Comparison of ENCODE assay signal across 20 cellular contexts in genomic region chr7:26295015-26295414, GRCh38. TPM values are rescaled to one million over a fixed set of nuclear protein-coding genes. Genes with fewer than 3 reads are reported as not detected.
DNase-seq lines count a peak whose midpoint lies in the region; TF ChIP-seq lines count a peak whose summit lies in the region.
"Had no signal": no experiment of that assay in that cellular context is flagged by ENCODE, and none has a peak within 500 bp of the region (broad histone marks: within the 10 kb centered on the region; RNA-seq: fewer than 3 reads in every experiment).

No MANE protein-coding gene starts in this region.

- H3K27me3 ChIP-seq in Loucy (ENCODE audit: insufficient read depth, low read length, poor library complexity, severe bottlenecking) (no peaks in the 10 kb centered on the region), spleen (replicated peaks in 1 of 7) (peaks cover 0 to 3% (median 0%) of the 10 kb centered on the region in 7 donors), BE2C (peaks cover 31% of the 10 kb centered on the region)

- no peak for TF ChIP-seq CTCF in Loucy (conservative IDR thresholded peaks at IDR 0.05; ENCODE audit: low read length)
- no peak for TF ChIP-seq CTCF in spleen (IDR thresholded peaks at IDR 0.05 in 8 of 11, conservative IDR thresholded peaks at IDR 0.05 in 3 of 11)
- TF ChIP-seq CTCF in BE2C (IDR thresholded peaks at IDR 0.05; ENCODE audit: low read depth, low read length) = no peak
- TF ChIP-seq CTCF in Calu3 (IDR thresholded peaks at IDR 0.05; ENCODE audit: unreplicated experiment) = no peak

- H3K27me3 Mint-ChIP-seq in activated T-cell treated with anti-CD3 and anti-CD28 coated beads, Interleukin-2, amount 50 U/mL, for 24 hours = no peaks in the 10 kb centered on the region
- no peaks in the 10 kb centered on the region for H3K27me3 Mint-ChIP-seq in activated naive CD8-positive, alpha-beta T cell
- H3K27me3 Mint-ChIP-seq in Calu3 (ENCODE audit: unreplicated experiment) = no peaks in the 10 kb centered on the region

- CTCF ChIA-PET in Calu3 (lab: Charles Lee) = interaction anchor here (0.9 kb wide), 1 partner anchor 27 kb away, joined by 4 read pairs; no protein-coding TSS in a partner anchor

- peak overlapping the region; percentile 96 for H3K9ac ChIP-seq in Loucy (ENCODE audit: low read depth, low read length, poor library complexity, severe bottlenecking)

- peaks cover 24% of the 10 kb centered on the region for H3K36me3 Mint-ChIP-seq in activated T-cell treated with anti-CD3 and anti-CD28 coated beads, Interleukin-2, amount 50 U/mL, for 24 hours (ENCODE audit: low read depth)
- peaks cover 3% of the 10 kb centered on the region for H3K36me3 Mint-ChIP-seq in activated naive CD8-positive, alpha-beta T cell
- H3K36me3 Mint-ChIP-seq in Calu3 (ENCODE audit: insufficient read depth, unreplicated experiment) = peaks cover 21% of the 10 kb centered on the region

- peaks cover 66% of the 10 kb centered on the region for H3K79me2 ChIP-seq in Loucy (ENCODE audit: insufficient read depth, low read length)

- no peak for DNase-seq in activated T-cell treated with anti-CD3 and anti-CD28 coated beads, Interleukin-2, amount 50 U/mL, for 24 hours
- no peak for DNase-seq in activated T-cell treated with anti-CD3 and anti-CD28 coated beads, Interleukin-2, amount 50 U/mL, for 48 hours
- no peak for DNase-seq in spleen
- no peak for DNase-seq in BE2C
- no peak for DNase-seq in Calu3
- no peak for DNase-seq in GM19238 (ENCODE audit: insufficient read length, low spot score)
- DNase-seq: erythroblast; gastrocnemius medialis; IMR-90; left cardiac atrium; NCI-H187 treated with DMSO at 0.1 percent for 48 hours; NCI-H446; NK-92 treated with Interleukin-12 subunit alpha and Interleukin-12 subunit beta, amount 100 ng/mL, for 24 hours; psoas muscle; RPMI8226; trophoblast cell had no signal

- H3K4me2 ChIP-seq in Loucy (ENCODE audit: low read depth, low read length, poor library complexity, severe bottlenecking) = peak overlapping the region; percentile 99
- H3K4me2 ChIP-seq: smooth muscle cell had no signal

- no peak overlapping the region for H2AFZ ChIP-seq in Loucy (ENCODE audit: low read length)

- no peaks in the 10 kb centered on the region for H3K9me3 Mint-ChIP-seq in activated T-cell treated with anti-CD3 and anti-CD28 coated beads, Interleukin-2, amount 50 U/mL, for 24 hours
- no peaks in the 10 kb centered on the region for H3K9me3 Mint-ChIP-seq in activated naive CD8-positive, alpha-beta T cell (ENCODE audit: low read depth)
- no peaks in the 10 kb centered on the region for H3K9me3 Mint-ChIP-seq in Calu3 (ENCODE audit: low read depth, unreplicated experiment)
- H3K9me3 Mint-ChIP-seq: neural crest cell had no signal

- H3K4me1 Mint-ChIP-seq in activated T-cell treated with anti-CD3 and anti-CD28 coated beads, Interleukin-2, amount 50 U/mL, for 24 hours (ENCODE audit: low read depth) = peaks cover 41% of the 10 kb centered on the region
- H3K4me1 Mint-ChIP-seq in activated naive CD8-positive, alpha-beta T cell (ENCODE audit: low read depth) = peaks cover 39% of the 10 kb centered on the region
- H3K4me1 Mint-ChIP-seq in Calu3 (ENCODE audit: low read depth, unreplicated experiment) = peaks cover 13% of the 10 kb centered on the region

- no peaks in the 10 kb centered on the region for H3K36me3 ChIP-seq in Loucy (ENCODE audit: insufficient read depth, low read length)
- peaks cover 0 to 7% (median 0%) of the 10 kb centered on the region in 6 donors for H3K36me3 ChIP-seq in spleen
- no peaks in the 10 kb centered on the region for H3K36me3 ChIP-seq in BE2C
- H3K36me3 ChIP-seq: gastrocnemius medialis had no signal

- no peaks in the 10 kb centered on the region for H3K9me2 ChIP-seq in Loucy (replicated peaks; ENCODE audit: low read depth, low read length)

- H4K20me1 ChIP-seq in Loucy (ENCODE audit: insufficient read depth, low read length, poor library complexity, severe bottlenecking) = peaks cover 3% of the 10 kb centered on the region

- intact Hi-C loops in spleen (cut with DNase I; ENCODE audit: low total_unique reads) = no loop called here
- intact Hi-C loops in Calu3 (cut with micrococcal nuclease; ENCODE audit: unreplicated experiment) = no loop called here

- peak overlapping the region; percentile 91 for H3K4me3 Mint-ChIP-seq in activated T-cell treated with anti-CD3 and anti-CD28 coated beads, Interleukin-2, amount 50 U/mL, for 24 hours
- peak overlapping the region; percentile 90 for H3K4me3 Mint-ChIP-seq in activated naive CD8-positive, alpha-beta T cell
- no peak overlapping the region for H3K4me3 Mint-ChIP-seq in Calu3 (ENCODE audit: low read depth, unreplicated experiment)
- H3K4me3 Mint-ChIP-seq: neural crest cell had no signal

- H3K27ac Mint-ChIP-seq in activated T-cell treated with anti-CD3 and anti-CD28 coated beads, Interleukin-2, amount 50 U/mL, for 24 hours = peak overlapping the region; percentile 93
- peak overlapping the region; percentile 96 for H3K27ac Mint-ChIP-seq in activated naive CD8-positive, alpha-beta T cell
- no peak overlapping the region for H3K27ac Mint-ChIP-seq in Calu3 (ENCODE audit: unreplicated experiment)

- H3K4me3 ChIP-seq in Loucy (ENCODE audit: low read length, poor library complexity, severe bottlenecking) = peak overlapping the region; percentile 97
- peak overlapping the region in 1 of 8 donors; percentile 90 for H3K4me3 ChIP-seq in spleen
- H3K4me3 ChIP-seq in BE2C (ENCODE audit: low read depth, low read length) = no peak overlapping the region
- H3K4me3 ChIP-seq: gastrocnemius medialis, psoas muscle, smooth muscle cell had no signal

- H3K9me3 ChIP-seq in Loucy (ENCODE audit: insufficient read depth, low read depth, low read length) (no peaks in the 10 kb centered on the region), spleen (no peaks in the 10 kb centered on the region), BE2C (no peaks in the 10 kb centered on the region)
- H3K9me3 ChIP-seq: gastrocnemius medialis, psoas muscle had no signal

- no TSS peak for BruUV-seq in Calu3 (replicated peaks; lab: Mats Ljungman, UMichigan)

- H3F3A ChIP-seq in Loucy (ENCODE audit: low read depth) = no peaks in the 10 kb centered on the region

- H3K4me1 ChIP-seq in Loucy (ENCODE audit: insufficient read depth, low read length, poor library complexity, severe bottlenecking) (peaks cover 40% of the 10 kb centered on the region), spleen (peaks cover 11 to 80% (median 48%) of the 10 kb centered on the region in 6 donors), BE2C (no peaks in the 10 kb centered on the region)
- H3K4me1 ChIP-seq: psoas muscle had no signal

- H3K27ac ChIP-seq in spleen = peak overlapping the region in 6 of 8 donors; percentile 80 to 94 (median 90)
- H3K27ac ChIP-seq: gastrocnemius medialis, psoas muscle had no signal

- TF ChIP-seq POLR2A in spleen (IDR thresholded peaks at IDR 0.05) = no peak

RNA-seq across cellular contexts. Expression of gene SNX10, which starts 3.4 kb away (rescaled TPM):
- total RNA-seq in spleen (10 to 100 TPM; 31.0 to 46.3 (median 42.1) TPM), Calu3 (2022) (19.6 and 22.1 TPM in 2 replicates)
- polyA plus RNA-seq in spleen = 10 to 100 TPM; 20.8 to 38.6 (median 28.6) TPM
- polyA plus RNA-seq in BE2C (2012; ENCODE audit: insufficient read depth, insufficient read length, low read depth) = not detected
- total RNA-seq: IMR-90 had no signal
- polyA plus RNA-seq: IMR-90 had no signal
